In genomic region chr4:184498598-184498997, GRCh38 we compare ENCODE assay signal across 9 cellular contexts.
"Had no signal": no experiment of that assay in that cellular context is flagged by ENCODE, and none has a peak within 500 bp of the region (broad histone marks: within the 10 kb centered on the region; RNA-seq: fewer than 3 reads in every experiment).

No MANE protein-coding gene starts in this region.

- H3K9me3 ChIP-seq: HAP-1 had no signal

- DNase-seq: GM23248, GOT3, H7, HFFc6 had no signal

- H3K27ac ChIP-seq: GM23248, HL-60 had no signal

- H3K36me3 Mint-ChIP-seq: IgD-negative memory B cell had no signal

- H3K27ac Mint-ChIP-seq: HFFc6, IgD-negative memory B cell had no signal

- H3K4me1 ChIP-seq: HAP-1 had no signal

- H3K9me3 Mint-ChIP-seq: HFFc6, IgD-negative memory B cell had no signal

- H3K27me3 Mint-ChIP-seq: IgD-negative memory B cell had no signal

- H3K4me3 Mint-ChIP-seq: HFFc6 had no signal

- ATAC-seq: HCT116, HepG2 had no signal

- H3K4me3 ChIP-seq: GM23248, HAP-1 had no signal

- H3K36me3 ChIP-seq: HAP-1 had no signal
